Comparison of ENCODE assay signal across 8 cellular contexts in the genomic region with DNA sequence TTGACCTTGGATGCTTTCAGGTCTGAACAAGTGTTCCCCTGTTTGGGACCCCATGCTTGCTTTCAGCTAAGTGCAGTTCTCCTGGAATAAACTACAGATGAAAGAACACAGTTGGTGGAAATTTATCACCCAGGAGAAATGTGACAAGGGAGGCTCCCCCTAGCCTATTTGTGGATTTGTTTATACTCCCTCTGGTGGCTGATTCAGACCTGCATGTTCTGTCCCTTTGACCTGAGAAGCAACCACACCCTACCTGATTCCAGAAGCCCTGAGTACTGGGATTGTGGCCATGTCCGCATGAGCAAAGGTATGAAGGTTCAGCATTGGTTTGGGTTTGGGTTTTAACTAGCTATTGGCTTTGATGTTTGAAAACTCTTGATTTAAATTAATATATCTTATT.
DNase-seq lines count a peak whose midpoint lies in the region; FAIRE-seq and TF ChIP-seq lines count a peak whose summit lies in the region.

No MANE protein-coding gene starts in this region.

- H3K27me3 ChIP-seq in OCI-LY3 (ENCODE audit: low read depth, low read length): no peaks in the 10 kb centered on the region; the same call in 1 of the 2 replicates
- H3K27me3 ChIP-seq in sigmoid colon: no peaks in the 10 kb centered on the region

- DNase-seq in COLO668 (lab: John Stamatoyannopoulos, UW; ENCODE audit: unreplicated experiment) (peak; percentile 30), fibroblast of peridontal ligament (ENCODE audit: extremely low read depth) (peak; percentile 2), retinal pigment epithelial cell (ENCODE audit: low read depth) (peak; percentile 0), HTR-8/SVneo (ENCODE audit: insufficient read length, low spot score) (no peak), sigmoid colon (no peak)
- DNase-seq in activated CD8-positive, alpha-beta memory T cell treated with anti-CD3 and anti-CD28 coated beads, Interleukin-2, amount 50 U/mL, for 4 hours: no peak

- no peak overlapping the region for H3K4me2 ChIP-seq in OCI-LY3 (ENCODE audit: low read length)

- H3K9ac ChIP-seq in OCI-LY3 (ENCODE audit: low read length): no peak overlapping the region

- WGBS in sigmoid colon, 2 donors: 22 to 63% methylated on average over 1 of the region's 1 CpG

- no peak for TF ChIP-seq POLR2A in sigmoid colon (IDR thresholded peaks at IDR 0.05)

- FAIRE-seq in HTR-8/SVneo (lab: Jason Lieb, UNC): no peak

- no peaks in the 10 kb centered on the region for H3K9me3 ChIP-seq in HEK293 (ENCODE audit: control insufficient read depth, insufficient read depth, low read depth, low read length)
- H3K9me3 ChIP-seq in OCI-LY3 (ENCODE audit: insufficient read depth, low read length): no peaks in the 10 kb centered on the region
- no peaks in the 10 kb centered on the region for H3K9me3 ChIP-seq in sigmoid colon

- no peaks in the 10 kb centered on the region for H4K20me1 ChIP-seq in OCI-LY3 (ENCODE audit: insufficient read depth, low read length)

- intact Hi-C loops in sigmoid colon (cut with DNase I): no loop called here

- no peak for TF ChIP-seq EP300 in sigmoid colon (IDR thresholded peaks at IDR 0.05)

- H3K27ac ChIP-seq in HEK293 (ENCODE audit: extremely low read depth, low read depth, low read length) (no peak overlapping the region), OCI-LY3 (ENCODE audit: low read length) (no peak overlapping the region), sigmoid colon (no peak overlapping the region)

- no peak overlapping the region for H2AFZ ChIP-seq in OCI-LY3 (ENCODE audit: low read depth, low read length)

- CTCF ChIA-PET in HEK293 (lab: Yijun Ruan, JAX): interaction anchor here (0.6 to 2.7 kb wide), 11 partner anchors 18 to 1212 kb away, joined by 3 to 13 read pairs (median 3); no protein-coding TSS in a partner anchor

- H3K4me3 ChIP-seq in HEK293 (ENCODE audit: low read depth, low read length): no peak overlapping the region
- no peak overlapping the region for H3K4me3 ChIP-seq in OCI-LY3 (ENCODE audit: low read length)
- H3K4me3 ChIP-seq in retinal pigment epithelial cell (ENCODE audit: low read length): no peak overlapping the region
- H3K4me3 ChIP-seq in sigmoid colon: no peak overlapping the region

- POLR2A ChIA-PET in HEK293 (lab: Yijun Ruan, JAX): no interaction called here

- H3K36me3 ChIP-seq in HEK293 (ENCODE audit: control insufficient read depth in 2 of 2, insufficient read depth in 1 of 2, low read length in 2 of 2) (no peaks in the 10 kb centered on the region), OCI-LY3 (replicated peaks; ENCODE audit: low read depth, low read length) (no peaks in the 10 kb centered on the region), sigmoid colon (no peaks in the 10 kb centered on the region)

- TF ChIP-seq CTCF in HEK293 (tag by site-specific recombination; IDR thresholded peaks at IDR 0.05) (no peak), OCI-LY3 (IDR thresholded peaks at IDR 0.05; ENCODE audit: low read depth, low read length) (peak; percentile 54), retinal pigment epithelial cell (conservative IDR thresholded peaks at IDR 0.05; ENCODE audit: low read depth, low read length) (peak; percentile 61), sigmoid colon (IDR thresholded peaks at IDR 0.05) (peak in 1 of 4 experiments; percentile 22)

- H3K4me1 ChIP-seq in HEK293 (ENCODE audit: control insufficient read depth, insufficient read depth, low read length) (no peaks in the 10 kb centered on the region), OCI-LY3 (ENCODE audit: low read length) (peaks cover 4% of the 10 kb centered on the region; the same call in 1 of the 2 replicates), sigmoid colon (no peaks in the 10 kb centered on the region)

- H3K79me2 ChIP-seq in OCI-LY3 (ENCODE audit: low read length): no peaks in the 10 kb centered on the region

TF ChIP-seq in HEK293, 187 proteins besides CTCF, POLR2A, EP300 and RAD21:
- TF ChIP-seq ZNF654 (tag by site-specific recombination; IDR thresholded peaks at IDR 0.05; ENCODE audit: low read depth): 0 out of 2 replicates have a peak, but pooled peaks have one; percentile 3
- TF ChIP-seq, protein P1, sequence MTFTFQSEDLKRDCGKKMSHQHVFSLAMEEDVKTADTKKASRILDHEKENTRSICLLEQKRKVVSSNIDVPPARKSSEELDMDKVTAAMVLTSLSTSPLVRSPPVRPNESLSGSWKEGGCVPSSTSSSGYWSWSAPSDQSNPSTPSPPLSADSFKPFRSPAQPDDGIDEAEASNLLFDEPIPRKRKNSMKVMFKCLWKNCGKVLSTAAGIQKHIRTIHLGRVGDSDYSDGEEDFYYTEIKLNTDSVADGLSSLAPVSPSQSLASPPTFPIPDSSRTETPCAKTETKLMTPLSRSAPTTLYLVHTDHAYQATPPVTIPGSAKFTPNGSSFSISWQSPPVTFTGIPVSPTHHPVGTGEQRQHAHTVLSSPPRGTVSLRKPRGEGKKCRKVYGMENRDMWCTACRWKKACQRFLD (tag by site-specific recombination; IDR thresholded peaks at IDR 0.05): no peak
TF ChIP-seq in HEK293: peak in this region for 1.

Comparison
In these comparisons a context has a peak if more than half of its experiments do, and no peak if none do; other contexts are left out.
1. DNase-seq: peak in COLO668 (single experiment), fibroblast of peridontal ligament (single experiment) and retinal pigment epithelial cell (single experiment); none in HTR-8/SVneo (single experiment), sigmoid colon (single experiment) and activated CD8-positive, alpha-beta memory T cell treated with anti-CD3 and anti-CD28 coated beads, Interleukin-2, amount 50 U/mL, for 4 hours (single experiment).